Comparison of ENCODE assay signal across 19 cellular contexts in the genomic region with DNA sequence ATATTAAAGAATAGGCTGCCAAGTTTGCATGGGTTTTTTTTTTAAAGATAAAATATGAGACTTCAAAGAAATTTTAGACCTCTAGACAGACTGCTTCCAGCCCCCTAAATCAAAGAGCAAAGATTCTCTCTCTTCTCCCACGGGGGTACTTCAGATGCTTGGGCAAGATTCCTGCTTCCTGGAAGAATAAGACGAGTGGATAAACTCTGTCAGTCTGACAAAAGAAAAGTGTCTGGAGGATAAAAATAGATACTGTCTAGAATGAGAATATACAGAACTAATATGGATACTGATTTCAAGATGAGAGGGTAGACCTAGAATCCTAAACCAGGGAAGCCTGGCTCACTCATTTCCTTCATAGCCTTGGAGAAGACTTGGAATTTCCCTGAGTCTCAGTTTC.
DNase-seq lines count a peak whose midpoint lies in the region; ATAC-seq and TF ChIP-seq lines count a peak whose summit lies in the region.
"Had no signal": no experiment of that assay in that cellular context is flagged by ENCODE, and none has a peak within 500 bp of the region (broad histone marks: within the 10 kb centered on the region; RNA-seq: fewer than 3 reads in every experiment).

No MANE protein-coding gene starts in this region.

- TF ChIP-seq CTCF in spleen (IDR thresholded peaks at IDR 0.05 in 8 of 11, conservative IDR thresholded peaks at IDR 0.05 in 3 of 11), result no peak

- peak overlapping the region; percentile 0 for H3K4me2 ChIP-seq in GM23248 (ENCODE audit: unreplicated experiment)
- no peak overlapping the region for H3K4me2 ChIP-seq in mesenchymal stem cell (ENCODE audit: low read length, poor library complexity, severe bottlenecking)

- H2BK15ac ChIP-seq in mesenchymal stem cell (ENCODE audit: low read depth, poor library complexity, severe bottlenecking), result no peak overlapping the region

- ATAC-seq in HG02973 (IDR thresholded peaks at IDR 0.05; ENCODE audit: unreplicated experiment), result no peak
- ATAC-seq: HepG2, Panc1, psoas muscle had no signal

- no peak overlapping the region for H3K4me3 ChIP-seq in GM23248
- no peak overlapping the region for H3K4me3 ChIP-seq in mesenchymal stem cell (ENCODE audit: insufficient read depth in 1 of 2, low read depth in 1 of 2, low read length in 2 of 2)
- H3K4me3 ChIP-seq in spleen, result no peak overlapping the region
- H3K4me3 ChIP-seq: BLaER1 treated with 17β-estradiol and CSF1 and Interleukin-3, amounts not matched to agents 10 nM and 100 nM; cardiac muscle cell; psoas muscle had no signal

- peaks cover 14% of the 10 kb centered on the region for H3F3A ChIP-seq in GM23248 (ENCODE audit: insufficient read depth)

- H3K14ac ChIP-seq in mesenchymal stem cell (ENCODE audit: low read length in 2 of 2), result no peak overlapping the region

- H3K23ac ChIP-seq in mesenchymal stem cell (ENCODE audit: low read length in 2 of 2), result no peak overlapping the region

- no peak overlapping the region for H2BK5ac ChIP-seq in mesenchymal stem cell (ENCODE audit: low read depth, low read length, poor library complexity, severe bottlenecking)

- DNase-seq in GM23248 (no peak), amniotic epithelial cell (ENCODE audit: low read depth) (peak; percentile 73), mesenchymal stem cell (peak; percentile 72), spleen (no peak), NCI-H748 treated with DMSO at 0.1 percent for 48 hours (lab: John Stamatoyannopoulos, UW) (no peak), COLO668 (lab: John Stamatoyannopoulos, UW; ENCODE audit: unreplicated experiment) (no peak)
- DNase-seq in activated naive CD4-positive, alpha-beta T cell treated with Interleukin-2 at 50 U/mL for 16 hours, result no peak
- DNase-seq: activated gamma-delta T cell, NCI-H1105, NCI-H2081, NCI-H510A, psoas muscle had no signal

- intact Hi-C loops in spleen (cut with DNase I; ENCODE audit: low total_unique reads), result no loop called here

- H3K27me3 ChIP-seq in GM23248 (replicated peaks; ENCODE audit: insufficient read depth) (no peaks in the 10 kb centered on the region), mesenchymal stem cell (ENCODE audit: control insufficient read depth in 1 of 2, insufficient read depth in 1 of 2, low read length in 2 of 2) (no peaks in the 10 kb centered on the region), spleen (replicated peaks in 1 of 7) (no peaks in the 10 kb centered on the region)
- H3K27me3 ChIP-seq: BLaER1 treated with 17β-estradiol and CSF1 and Interleukin-3, amounts not matched to agents 10 nM and 100 nM; cardiac muscle cell had no signal

- H2BK120ac ChIP-seq in mesenchymal stem cell (ENCODE audit: low read depth, low read length), result no peak overlapping the region

- no peak overlapping the region for H2AK5ac ChIP-seq in mesenchymal stem cell (ENCODE audit: low read length, severe bottlenecking)

- TF ChIP-seq POLR2A in spleen (IDR thresholded peaks at IDR 0.05), result no peak

- H3K79me1 ChIP-seq in mesenchymal stem cell (replicated peaks; ENCODE audit: low read length, poor library complexity, severe bottlenecking), result no peaks in the 10 kb centered on the region

- H4K20me1 ChIP-seq in GM23248 (ENCODE audit: insufficient read depth), result no peaks in the 10 kb centered on the region
- H4K20me1 ChIP-seq: BLaER1 treated with 17β-estradiol and CSF1 and Interleukin-3, amounts not matched to agents 10 nM and 100 nM had no signal

- no peaks in the 10 kb centered on the region for H3K9me2 ChIP-seq in GM23248 (ENCODE audit: insufficient read depth)

- H3K9me3 ChIP-seq in GM23248 (ENCODE audit: low read depth) (no peaks in the 10 kb centered on the region), mesenchymal stem cell (ENCODE audit: control insufficient read depth, low read length) (no peaks in the 10 kb centered on the region), spleen (no peaks in the 10 kb centered on the region)
- H3K9me3 ChIP-seq: psoas muscle had no signal

- H3K27ac ChIP-seq in GM23248 (no peak overlapping the region), mesenchymal stem cell (ENCODE audit: low read length, poor library complexity, severe bottlenecking) (no peak overlapping the region), spleen (peak overlapping the region; percentile 36 to 79 (median 66))
- H3K27ac ChIP-seq: BLaER1 treated with 17β-estradiol and CSF1 and Interleukin-3, amounts not matched to agents 10 nM and 100 nM; cardiac muscle cell; HL-60; psoas muscle; VCaP had no signal

- H2AFZ ChIP-seq in GM23248 (no peak overlapping the region), mesenchymal stem cell (ENCODE audit: low read depth, low read length) (no peak overlapping the region)

- no peak overlapping the region for H4K91ac ChIP-seq in mesenchymal stem cell (ENCODE audit: low read length)

- H3K36me3 ChIP-seq in GM23248 (ENCODE audit: low read depth) (no peaks in the 10 kb centered on the region), mesenchymal stem cell (ENCODE audit: control insufficient read depth in 1 of 2, insufficient read depth in 2 of 2, low read depth in 1 of 2, low read length in 2 of 2) (no peaks in the 10 kb centered on the region), spleen (no peaks in the 10 kb centered on the region)
- H3K36me3 ChIP-seq: BLaER1 treated with 17β-estradiol and CSF1 and Interleukin-3, amounts not matched to agents 10 nM and 100 nM; cardiac muscle cell had no signal

- no peak overlapping the region for H3K18ac ChIP-seq in mesenchymal stem cell (ENCODE audit: low read depth in 1 of 2, low read length in 2 of 2)

- WGBS in GM23248 (ENCODE audit: low coverage in 1 of 2, low lambda C conversion rate in 2 of 2, missing lambda C conversion rate in 2 of 2), 2 experiments, result 13 to 19% methylated on average over 2 of the region's 2 CpGs
- WGBS in mesenchymal stem cell, result 0% methylated on average over 2 of the region's 2 CpGs
- WGBS in spleen, 5 donors, result 25 to 46% (median 43%) methylated on average over 2 of the region's 2 CpGs

- no peak overlapping the region for H4K8ac ChIP-seq in mesenchymal stem cell (ENCODE audit: low read length)

- no peak overlapping the region for H2BK12ac ChIP-seq in mesenchymal stem cell (ENCODE audit: low read length in 2 of 2)

- H3K4ac ChIP-seq in mesenchymal stem cell (ENCODE audit: low read depth in 1 of 2, low read length in 2 of 2), result no peak overlapping the region

- in situ Hi-C loops in GM23248 (cut with MboI), result no loop called here

- H3K4me1 ChIP-seq in GM23248 (ENCODE audit: insufficient read depth) (peaks cover 22% of the 10 kb centered on the region), mesenchymal stem cell (ENCODE audit: control insufficient read depth, insufficient read depth, low read depth, low read length) (peaks cover 2% of the 10 kb centered on the region), spleen (peaks cover 0 to 21% (median 16%) of the 10 kb centered on the region in 6 donors)

- H3K9ac ChIP-seq in GM23248 (no peak overlapping the region), mesenchymal stem cell (ENCODE audit: low read length) (peak overlapping the region; percentile 50)
- H3K9ac ChIP-seq: BLaER1 treated with 17β-estradiol and CSF1 and Interleukin-3, amounts not matched to agents 10 nM and 100 nM had no signal

- no peaks in the 10 kb centered on the region for H3K79me2 ChIP-seq in GM23248 (ENCODE audit: insufficient read depth)

Comparison
In these comparisons a context has a peak if more than half of its experiments do, and no peak if none do; other contexts are left out.
1. DNase-seq: peak in amniotic epithelial cell (single experiment) and mesenchymal stem cell (single experiment); none in GM23248 (single experiment), spleen (single experiment), activated naive CD4-positive, alpha-beta T cell treated with Interleukin-2 at 50 U/mL for 16 hours (single experiment), NCI-H748 treated with DMSO at 0.1 percent for 48 hours (single experiment) and COLO668 (single experiment).
2. H3K27ac ChIP-seq: peak in spleen (8 of 8); none in GM23248 (single experiment) and mesenchymal stem cell (single experiment).